Comparison of ENCODE assay signal across 9 cellular contexts in genomic region chr13:40389081-40389641, GRCh38.
A peak's percentile ranks its signal among the peaks of the same experiment; 100 is the strongest.
DNase-seq lines count a peak whose midpoint lies in the region; ATAC-seq and TF ChIP-seq lines count a peak whose summit lies in the region.
"Had no signal": no experiment of that assay in that cellular context is flagged by ENCODE, and none has a peak within 500 bp of the region (broad histone marks: within the 10 kb centered on the region; RNA-seq: fewer than 3 reads in every experiment).

No MANE protein-coding gene starts in this region.

- peak overlapping the region; percentile 7; the same call in 1 of the 2 replicates for H3K4me3 ChIP-seq in GM12864 (ENCODE audit: low read depth, low read length)
- H3K4me3 ChIP-seq: pancreas had no signal

- no peak for TF ChIP-seq CTCF in GM12864 (IDR thresholded peaks at IDR 0.05; ENCODE audit: low read depth, low read length, missing control alignments)

- DNase-seq in GM12864 (ENCODE audit: low read depth) (no peak), RPMI8226 (peak; percentile 48), NCI-H748 (lab: John Stamatoyannopoulos, UW; ENCODE audit: unreplicated experiment) (no peak), GM19240 (ENCODE audit: insufficient read length, low spot score) (no peak), SKM-1 (lab: John Stamatoyannopoulos, UW; ENCODE audit: unreplicated experiment) (no peak)
- peak; percentile 28 for DNase-seq in effector CD4-positive, alpha-beta T cell
- DNase-seq in stimulated activated naive B cell treated with anti-CD40 and anti-IgM and Interleukin-4, amounts not matched to agents 10 μg/mL and 1 μg/mL and 100 μg/mL, for 72 hours, result no peak
- DNase-seq: pancreas had no signal

- ATAC-seq in GM21825 (IDR thresholded peaks at IDR 0.05; ENCODE audit: unreplicated experiment), result peak; percentile 34
- ATAC-seq in stimulated activated naive B cell treated with anti-CD40 and anti-IgM and Interleukin-4, amounts not matched to agents 10 μg/mL and 1 μg/mL and 100 μg/mL, for 72 hours (replicated peaks), result peak; percentile 56 to 64

- H3K4me3 Mint-ChIP-seq in stimulated activated naive B cell treated with anti-CD40 and anti-IgM and Interleukin-4, amounts not matched to agents 10 μg/mL and 1 μg/mL and 100 μg/mL, for 72 hours, result peak overlapping the region; percentile 65 to 81

- H3K27me3 Mint-ChIP-seq in stimulated activated naive B cell treated with anti-CD40 and anti-IgM and Interleukin-4, amounts not matched to agents 10 μg/mL and 1 μg/mL and 100 μg/mL, for 72 hours, result no peaks in the 10 kb centered on the region

- H3K9me3 Mint-ChIP-seq in stimulated activated naive B cell treated with anti-CD40 and anti-IgM and Interleukin-4, amounts not matched to agents 10 μg/mL and 1 μg/mL and 100 μg/mL, for 72 hours, result peaks cover 4% of the 10 kb centered on the region in 2 donors

- peaks cover 0 to 3% of the 10 kb centered on the region in 2 donors for H3K36me3 Mint-ChIP-seq in stimulated activated naive B cell treated with anti-CD40 and anti-IgM and Interleukin-4, amounts not matched to agents 10 μg/mL and 1 μg/mL and 100 μg/mL, for 72 hours

- peaks cover 27 to 56% of the 10 kb centered on the region in 2 donors for H3K4me1 Mint-ChIP-seq in stimulated activated naive B cell treated with anti-CD40 and anti-IgM and Interleukin-4, amounts not matched to agents 10 μg/mL and 1 μg/mL and 100 μg/mL, for 72 hours

- peak overlapping the region; percentile 84 for H3K27ac Mint-ChIP-seq in stimulated activated naive B cell treated with anti-CD40 and anti-IgM and Interleukin-4, amounts not matched to agents 10 μg/mL and 1 μg/mL and 100 μg/mL, for 72 hours

Comparison
In these comparisons a context has a peak if more than half of its experiments do, and no peak if none do; other contexts are left out.
1. DNase-seq: peak in RPMI8226 (single experiment) and effector CD4-positive, alpha-beta T cell (single experiment); none in GM12864 (single experiment), stimulated activated naive B cell treated with anti-CD40 and anti-IgM and Interleukin-4, amounts not matched to agents 10 μg/mL and 1 μg/mL and 100 μg/mL, for 72 hours (single experiment), NCI-H748 (single experiment), GM19240 (single experiment) and SKM-1 (single experiment).